Comparison of ENCODE assay signal across 32 cellular contexts in genomic region chr1:153615406-153615805, GRCh38. TPM values are rescaled to one million over a fixed set of nuclear protein-coding genes. Genes with fewer than 3 reads are reported as not detected.
A peak's percentile ranks its signal among the peaks of the same experiment; 100 is the strongest.
DNase-seq lines count a peak whose midpoint lies in the region; ATAC-seq, FAIRE-seq and TF ChIP-seq lines count a peak whose summit lies in the region.
"Had no signal": no experiment of that assay in that cellular context is flagged by ENCODE, and none has a peak within 500 bp of the region (broad histone marks: within the 10 kb centered on the region; RNA-seq: fewer than 3 reads in every experiment).

No MANE protein-coding gene starts in this region.

- FAIRE-seq in urothelium cell line (lab: Jason Lieb, UNC): no peak
- FAIRE-seq: astrocyte, endometrium, GM19239, islet of Langerhans had no signal

- peak overlapping the region in 1 of 2 donors; percentile 63 for H3K27ac ChIP-seq in left lung
- peak overlapping the region; percentile 56 to 97 (median 83) for H3K27ac ChIP-seq in skin epidermis
- H3K27ac ChIP-seq: C4-2B, neutrophil, WERI-Rb-1 had no signal

- no peaks in the 10 kb centered on the region for H3K9me3 ChIP-seq in Caco-2
- H3K9me3 ChIP-seq in left lung: no peaks in the 10 kb centered on the region
- H3K9me3 ChIP-seq: MG63, neutrophil had no signal

- peaks cover 83% of the 10 kb centered on the region for H3K36me3 Mint-ChIP-seq in Caco-2 (ENCODE audit: insufficient read depth, unreplicated experiment)
- peaks cover 33% of the 10 kb centered on the region for H3K36me3 Mint-ChIP-seq in MCF 10A (ENCODE audit: insufficient read depth, unreplicated experiment)
- H3K36me3 Mint-ChIP-seq: activated naive CD4-positive, alpha-beta T cell treated with anti-CD3 and anti-CD28 coated beads, Interleukin-2, amount 50 U/mL, for 72 hours had no signal

- peaks cover 38% of the 10 kb centered on the region for H3K4me1 ChIP-seq in Caco-2
- H3K4me1 ChIP-seq in left lung: peaks cover 18 to 35% of the 10 kb centered on the region in 2 donors

- ATAC-seq in left lung (no peak), HG02884 (IDR thresholded peaks at IDR 0.05; ENCODE audit: unreplicated experiment) (no peak)
- ATAC-seq: activated naive CD4-positive, alpha-beta T cell treated with anti-CD3 and anti-CD28 coated beads, Interleukin-2, amount 50 U/mL, for 72 hours had no signal

- no TSS peak for BruUV-seq in Caco-2 (replicated peaks; lab: Mats Ljungman, UMichigan)
- BruUV-seq in MCF 10A (replicated peaks; lab: Mats Ljungman, UMichigan): no TSS peak

- no peak for TF ChIP-seq CTCF in Caco-2 (IDR thresholded peaks at IDR 0.05; ENCODE audit: insufficient read depth in 1 of 2, low read depth in 1 of 2, low read length in 1 of 2, severe bottlenecking in 1 of 2, unreplicated experiment in 1 of 2)
- TF ChIP-seq CTCF in MCF 10A (IDR thresholded peaks at IDR 0.05; ENCODE audit: unreplicated experiment): no peak
- TF ChIP-seq CTCF in left lung (IDR thresholded peaks at IDR 0.05): no peak

- H3K27me3 ChIP-seq in Caco-2 (replicated peaks; ENCODE audit: control insufficient read depth, insufficient read depth, low read length): no peaks in the 10 kb centered on the region
- no peaks in the 10 kb centered on the region for H3K27me3 ChIP-seq in left lung
- H3K27me3 ChIP-seq: MG63 had no signal

- H3K4me3 ChIP-seq in Caco-2 (ENCODE audit: low read depth, low read length): peak overlapping the region; percentile 42
- peak overlapping the region; percentile 12 to 38 for H3K4me3 ChIP-seq in left lung
- peak overlapping the region; percentile 20 to 53 (median 36) for H3K4me3 ChIP-seq in skin epidermis
- H3K4me3 ChIP-seq: MG63 had no signal

- H3K27me3 Mint-ChIP-seq in Caco-2 (ENCODE audit: insufficient read depth, unreplicated experiment) (no peaks in the 10 kb centered on the region), MCF 10A (ENCODE audit: insufficient read depth, unreplicated experiment) (no peaks in the 10 kb centered on the region)

- H3K4me1 Mint-ChIP-seq in Caco-2 (ENCODE audit: low read depth, unreplicated experiment): peaks cover 44% of the 10 kb centered on the region
- H3K4me1 Mint-ChIP-seq in MCF 10A (ENCODE audit: insufficient read depth, unreplicated experiment): peaks cover 59% of the 10 kb centered on the region

- CTCF ChIA-PET in Caco-2 (lab: Charles Lee): interaction anchor here (1.1 to 3.8 kb wide), 8 partner anchors 12 to 105 kb away, joined by 5 to 56 read pairs (median 13); partner anchors contain the start of genes CHTOP, S100A1, S100A13 and S100A4
- CTCF ChIA-PET in MCF 10A (lab: Yijun Ruan, JAX): interaction anchor here (0.6 to 11.8 kb wide), 20 partner anchors 8 to 371 kb away, joined by 3 to 214 read pairs (median 4); partner anchors contain the start of genes RAB13, S100A1, S100A13 and S100A6

- H3K9me3 Mint-ChIP-seq in Caco-2 (ENCODE audit: unreplicated experiment) (no peaks in the 10 kb centered on the region), MCF 10A (ENCODE audit: unreplicated experiment) (no peaks in the 10 kb centered on the region)
- H3K9me3 Mint-ChIP-seq: activated naive CD4-positive, alpha-beta T cell treated with anti-CD3 and anti-CD28 coated beads, Interleukin-2, amount 50 U/mL, for 72 hours; stimulated activated naive B cell treated with anti-CD40 and anti-IgM and Interleukin-4, amounts not matched to agents 10 μg/mL and 1 μg/mL and 100 μg/mL, for 72 hours had no signal

- H3K27ac Mint-ChIP-seq in Caco-2 (ENCODE audit: unreplicated experiment) (peak overlapping the region; percentile 96), MCF 10A (ENCODE audit: low read depth, unreplicated experiment) (peak overlapping the region; percentile 76)

- intact Hi-C loops in Caco-2 (cut with micrococcal nuclease; ENCODE audit: unreplicated experiment): no loop called here
- intact Hi-C loops in MCF 10A (cut with micrococcal nuclease): loop anchor here (5.0 kb wide), 1 partner anchor 372 kb away; the partner anchor contains the start of gene RAB13
- intact Hi-C loops in left lung (cut with DNase I): no loop called here

- POLR2A ChIA-PET in Caco-2 (lab: Charles Lee) (interaction anchor here (0.6 to 3.8 kb wide), 16 partner anchors 12 to 126 kb away, joined by 3 to 43 read pairs (median 5); partner anchors contain the start of genes CHTOP and S100A13), MCF 10A (lab: Yijun Ruan, JAX) (interaction anchor here (0.8 to 46.1 kb wide), 22 partner anchors 0 to 661 kb away, joined by 3 to 1272 read pairs (median 7); partner anchors contain the start of genes CHTOP, ILF2, JTB and RPS27)

- DNase-seq in Caco-2: no peak
- DNase-seq in MCF 10A (ENCODE audit: unreplicated experiment): peak; percentile 54
- no peak for DNase-seq in left lung
- no peak for DNase-seq in urothelium cell line (ENCODE audit: low spot score)
- no peak for DNase-seq in NCI-H2171 (lab: John Stamatoyannopoulos, UW)
- no peak for DNase-seq in SIG-M5 (lab: John Stamatoyannopoulos, UW)
- DNase-seq: activated T-cell treated with anti-CD3 and anti-CD28 coated beads for 4 hours; DMS 273 treated with DMSO at 0.1 percent for 48 hours; foreskin fibroblast; GDM1; GOT3; hippocampal formation; MG63; NCI-H1436; NCI-H748 treated with DMSO at 0.1 percent for 48 hours; stimulated activated CD4-positive, alpha-beta T cell treated with anti-CD3 and anti-CD28 coated beads, Interleukin-15, amount 100 ng/mL, for 24 hours; stimulated activated naive B cell treated with anti-CD40 and anti-IgM and Interleukin-4, amounts not matched to agents 10 μg/mL and 1 μg/mL and 100 μg/mL, for 72 hours; T-helper 2 cell; WERI-Rb-1 had no signal

- H3K4me3 Mint-ChIP-seq in Caco-2 (ENCODE audit: unreplicated experiment): peak overlapping the region; percentile 74
- peak overlapping the region; percentile 90 for H3K4me3 Mint-ChIP-seq in MCF 10A (ENCODE audit: unreplicated experiment)
- H3K4me3 Mint-ChIP-seq: stimulated activated naive B cell treated with anti-CD40 and anti-IgM and Interleukin-4, amounts not matched to agents 10 μg/mL and 1 μg/mL and 100 μg/mL, for 72 hours had no signal

- H3K36me3 ChIP-seq in Caco-2 (ENCODE audit: control insufficient read depth, insufficient read depth, low read length) (no peaks in the 10 kb centered on the region), left lung (peaks cover 0 to 12% of the 10 kb centered on the region in 2 donors)
- H3K36me3 ChIP-seq: neutrophil had no signal

RNA-seq across cellular contexts. Expression of gene S100A14, which starts 0.7 kb away (rescaled TPM):
- total RNA-seq in Caco-2 (2022) (510 and 624 TPM in 2 replicates), MCF 10A (2022) (264 and 332 TPM in 2 replicates), left lung (100 to 1,000 TPM in 1 of 2 donors, 10 to 100 TPM in 1; 100.0 to 152 TPM)
- total RNA-seq: A673; activated naive CD4-positive, alpha-beta T cell treated with anti-CD3 and anti-CD28 coated beads, Interleukin-2, amount 50 U/mL, for 72 hours; OCI-LY7; SK-MEL-5 had no signal

RNA-seq across cellular contexts. Expression of gene S100A16, which starts 2.5 kb away (rescaled TPM):
- total RNA-seq in Caco-2 (2022) (220 and 243 TPM in 2 replicates), MCF 10A (2022) (1,014 and 1,213 TPM in 2 replicates), left lung (100 to 1,000 TPM; 118 to 145 TPM)
- total RNA-seq: activated naive CD4-positive, alpha-beta T cell treated with anti-CD3 and anti-CD28 coated beads, Interleukin-2, amount 50 U/mL, for 72 hours; OCI-LY7 had no signal

RNA-seq across cellular contexts. Expression of gene S100A13, which starts 11.9 kb away (rescaled TPM):
- total RNA-seq in Caco-2 (2022) (198 and 238 TPM in 2 replicates), MCF 10A (2022) (210 and 236 TPM in 2 replicates), left lung (10 to 100 TPM; 75.1 to 80.0 TPM)

RNA-seq across cellular contexts. Expression of gene S100A1, which starts 12.8 kb away (rescaled TPM):
- 12.6 and 18.1 TPM in 2 replicates for total RNA-seq in Caco-2 (2022)
- total RNA-seq in MCF 10A (2022): 0.74 TPM in 1 of 2 replicates, not detected in the other
- 1 to 10 TPM in 1 of 2 donors, under 1 TPM in 1; 0.93 to 2.3 TPM for total RNA-seq in left lung
- total RNA-seq: A673; activated naive CD4-positive, alpha-beta T cell treated with anti-CD3 and anti-CD28 coated beads, Interleukin-2, amount 50 U/mL, for 72 hours; OCI-LY7; urinary bladder had no signal

RNA-seq across cellular contexts. Expression of gene CHTOP, which starts 18.5 kb away (rescaled TPM):
- 85.1 and 90.6 TPM in 2 replicates for total RNA-seq in Caco-2 (2022)
- total RNA-seq in MCF 10A (2022): 147 and 156 TPM in 2 replicates
- total RNA-seq in left lung: 10 to 100 TPM; 54.5 to 65.5 TPM
